15 cellular contexts compared by ENCODE assay signal in the genomic region with DNA sequence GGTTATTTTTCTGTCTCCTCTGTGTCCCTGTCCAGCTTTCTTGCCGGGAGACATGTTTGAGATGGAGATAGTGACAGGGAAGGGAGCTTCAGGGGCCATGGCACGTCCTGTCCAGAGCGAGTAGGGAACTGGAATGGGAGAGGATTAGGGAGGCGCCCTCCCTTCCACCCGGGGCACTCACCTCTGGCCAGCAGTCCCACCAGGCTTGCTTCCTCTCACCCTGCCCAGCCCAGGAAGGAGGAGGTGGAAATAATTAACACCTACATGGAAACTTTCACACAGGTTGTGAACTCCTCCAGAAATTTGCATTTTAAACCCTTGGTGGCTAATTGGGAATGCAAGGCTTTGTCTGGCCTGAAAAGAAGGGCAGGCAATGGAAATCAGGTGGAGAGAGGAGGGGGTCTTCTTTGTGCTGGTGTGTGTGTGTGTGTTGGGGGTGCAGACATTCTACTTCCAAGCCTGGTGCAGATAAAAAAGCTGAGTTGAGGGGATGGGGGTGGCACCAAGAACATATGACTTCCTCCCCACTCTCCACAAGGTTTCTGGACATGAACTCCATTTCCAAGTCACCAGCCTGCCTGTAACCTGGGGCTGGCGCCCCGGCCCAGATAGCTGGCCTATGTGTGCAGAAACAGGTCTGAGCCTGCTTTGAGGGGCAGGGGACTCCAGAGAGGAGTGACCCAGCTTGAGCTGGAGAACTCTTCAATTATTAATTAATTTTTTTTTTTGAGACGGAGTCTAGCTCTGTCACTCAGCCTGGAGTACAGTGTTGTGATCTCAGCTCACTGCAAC.
"Had no signal": no experiment of that assay in that cellular context is flagged by ENCODE, and none has a peak within 500 bp of the region (broad histone marks: within the 10 kb centered on the region; RNA-seq: fewer than 3 reads in every experiment).

No MANE protein-coding gene starts in this region.

- H3K4me3 Mint-ChIP-seq: activated CD8-positive, alpha-beta memory T cell treated with anti-CD3 and anti-CD28 coated beads, Interleukin-2, amount 10 ng/mL, durations not matched to agents 7 days and 5 days; activated naive CD4-positive, alpha-beta T cell treated with anti-CD3 and anti-CD28 coated beads, Interleukin-2, amount 10 ng/mL, durations not matched to agents 7 days and 5 days; activated T-cell treated with anti-CD3 and anti-CD28 coated beads, Interleukin-2, amount 50 U/mL, for 24 hours; nephron; T-cell had no signal

- ATAC-seq: activated CD8-positive, alpha-beta memory T cell treated with anti-CD3 and anti-CD28 coated beads, Interleukin-2, amount 10 ng/mL, durations not matched to agents 7 days and 5 days; sciatic nerve; T-cell had no signal

- H3K9me3 Mint-ChIP-seq: activated naive CD4-positive, alpha-beta T cell treated with anti-CD3 and anti-CD28 coated beads, Interleukin-2, amount 10 ng/mL, durations not matched to agents 7 days and 5 days had no signal

- H3K27me3 Mint-ChIP-seq: activated naive CD4-positive, alpha-beta T cell treated with anti-CD3 and anti-CD28 coated beads, Interleukin-2, amount 10 ng/mL, durations not matched to agents 7 days and 5 days had no signal

- H3K4me1 ChIP-seq: ascending aorta, breast epithelium had no signal

- H3K27me3 ChIP-seq: ascending aorta, breast epithelium had no signal

- H3K9me3 ChIP-seq: ascending aorta had no signal

- H3K36me3 Mint-ChIP-seq: activated CD8-positive, alpha-beta memory T cell treated with anti-CD3 and anti-CD28 coated beads, Interleukin-2, amount 10 ng/mL, durations not matched to agents 7 days and 5 days; activated naive CD4-positive, alpha-beta T cell treated with anti-CD3 and anti-CD28 coated beads, Interleukin-2, amount 10 ng/mL, durations not matched to agents 7 days and 5 days; T-cell had no signal

- H3K4me3 ChIP-seq: ascending aorta, breast epithelium had no signal

- H3K4me1 Mint-ChIP-seq: activated naive CD4-positive, alpha-beta T cell treated with anti-CD3 and anti-CD28 coated beads, Interleukin-2, amount 10 ng/mL, durations not matched to agents 7 days and 5 days; nephron had no signal

- H3K36me3 ChIP-seq: ascending aorta, breast epithelium had no signal

- H3K27ac ChIP-seq: ascending aorta, breast epithelium, epithelial cell of prostate, VCaP had no signal

- DNase-seq: activated CD4-positive, alpha-beta T cell treated with anti-CD3 and anti-CD28 coated beads, Interleukin-2, amount 50 U/mL, for 48 hours; activated CD8-positive, alpha-beta memory T cell treated with anti-CD3 and anti-CD28 coated beads, Interleukin-2, amount 10 ng/mL, durations not matched to agents 7 days and 5 days; activated naive CD4-positive, alpha-beta T cell treated with anti-CD3 and anti-CD28 coated beads, Interleukin-2, amount 10 ng/mL, durations not matched to agents 7 days and 5 days; activated T-cell treated with anti-CD3 and anti-CD28 coated beads, Interleukin-2, amount 50 U/mL, for 24 hours; cerebellar nuclear complex; effector CD8-positive, alpha-beta T cell; foreskin melanocyte; kidney glomerular epithelial cell; T-cell had no signal

- H3K27ac Mint-ChIP-seq: activated CD8-positive, alpha-beta memory T cell treated with anti-CD3 and anti-CD28 coated beads, Interleukin-2, amount 10 ng/mL, durations not matched to agents 7 days and 5 days; activated naive CD4-positive, alpha-beta T cell treated with anti-CD3 and anti-CD28 coated beads, Interleukin-2, amount 10 ng/mL, durations not matched to agents 7 days and 5 days; activated T-cell treated with anti-CD3 and anti-CD28 coated beads, Interleukin-2, amount 50 U/mL, for 24 hours; T-cell had no signal
